1 cellular context compared by ENCODE assay signal in the genomic region with DNA sequence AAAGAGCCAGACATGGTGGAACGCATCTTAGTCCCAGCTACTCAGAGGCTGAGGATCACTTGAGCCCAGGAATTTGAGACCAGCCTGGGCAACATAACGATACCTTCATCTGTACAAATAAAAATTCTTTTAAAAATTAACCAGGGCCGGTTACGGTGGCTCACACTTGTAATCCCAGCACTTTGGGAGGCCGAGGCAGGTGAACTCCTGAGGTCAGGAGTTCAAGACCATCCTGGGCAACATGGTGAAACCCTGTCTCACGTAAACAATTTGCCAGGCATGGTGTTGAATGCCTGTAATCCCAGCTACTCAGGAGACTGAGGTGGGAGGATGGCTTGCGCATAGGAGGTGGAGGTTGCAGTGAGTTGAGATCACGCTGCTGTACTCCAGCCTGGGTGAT.
TF ChIP-seq lines count a peak whose summit lies in the region.

No MANE protein-coding gene starts in this region.

TF ChIP-seq in HepG2, 621 proteins besides CTCF, POLR2A, EP300 and RAD21 (continued from another document and continues in another):
- TF ChIP-seq, protein P1, sequence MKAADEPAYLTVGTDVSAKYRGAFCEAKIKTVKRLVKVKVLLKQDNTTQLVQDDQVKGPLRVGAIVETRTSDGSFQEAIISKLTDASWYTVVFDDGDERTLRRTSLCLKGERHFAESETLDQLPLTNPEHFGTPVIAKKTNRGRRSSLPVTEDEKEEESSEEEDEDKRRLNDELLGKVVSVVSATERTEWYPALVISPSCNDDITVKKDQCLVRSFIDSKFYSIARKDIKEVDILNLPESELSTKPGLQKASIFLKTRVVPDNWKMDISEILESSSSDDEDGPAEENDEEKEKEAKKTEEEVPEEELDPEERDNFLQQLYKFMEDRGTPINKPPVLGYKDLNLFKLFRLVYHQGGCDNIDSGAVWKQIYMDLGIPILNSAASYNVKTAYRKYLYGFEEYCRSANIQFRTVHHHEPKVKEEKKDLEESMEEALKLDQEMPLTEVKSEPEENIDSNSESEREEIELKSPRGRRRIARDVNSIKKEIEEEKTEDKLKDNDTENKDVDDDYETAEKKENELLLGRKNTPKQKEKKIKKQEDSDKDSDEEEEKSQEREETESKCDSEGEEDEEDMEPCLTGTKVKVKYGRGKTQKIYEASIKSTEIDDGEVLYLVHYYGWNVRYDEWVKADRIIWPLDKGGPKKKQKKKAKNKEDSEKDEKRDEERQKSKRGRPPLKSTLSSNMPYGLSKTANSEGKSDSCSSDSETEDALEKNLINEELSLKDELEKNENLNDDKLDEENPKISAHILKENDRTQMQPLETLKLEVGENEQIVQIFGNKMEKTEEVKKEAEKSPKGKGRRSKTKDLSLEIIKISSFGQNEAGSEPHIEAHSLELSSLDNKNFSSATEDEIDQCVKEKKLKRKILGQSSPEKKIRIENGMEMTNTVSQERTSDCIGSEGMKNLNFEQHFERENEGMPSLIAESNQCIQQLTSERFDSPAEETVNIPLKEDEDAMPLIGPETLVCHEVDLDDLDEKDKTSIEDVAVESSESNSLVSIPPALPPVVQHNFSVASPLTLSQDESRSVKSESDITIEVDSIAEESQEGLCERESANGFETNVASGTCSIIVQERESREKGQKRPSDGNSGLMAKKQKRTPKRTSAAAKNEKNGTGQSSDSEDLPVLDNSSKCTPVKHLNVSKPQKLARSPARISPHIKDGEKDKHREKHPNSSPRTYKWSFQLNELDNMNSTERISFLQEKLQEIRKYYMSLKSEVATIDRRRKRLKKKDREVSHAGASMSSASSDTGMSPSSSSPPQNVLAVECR (CRISPR knock-in tag; IDR thresholded peaks at IDR 0.05; ENCODE audit: borderline replicate concordance): no peak
- TF ChIP-seq SIX4 (CRISPR knock-in tag; IDR thresholded peaks at IDR 0.05): no peak
- TF ChIP-seq ZFAT (CRISPR knock-in tag; conservative IDR thresholded peaks at IDR 0.05): no peak
- TF ChIP-seq ONECUT2 (CRISPR knock-in tag; IDR thresholded peaks at IDR 0.05): no peak
- peak; percentile 72 for TF ChIP-seq ZMYM3 (CRISPR knock-in tag; IDR thresholded peaks at IDR 0.05)
- TF ChIP-seq NBN (conservative IDR thresholded peaks at IDR 0.05): no peak
- TF ChIP-seq SALL1 (CRISPR knock-in tag; IDR thresholded peaks at IDR 0.05): no peak
- TF ChIP-seq XBP1 (CRISPR knock-in tag; IDR thresholded peaks at IDR 0.05): no peak
- no peak for TF ChIP-seq MAZ (IDR thresholded peaks at IDR 0.05; ENCODE audit: borderline replicate concordance, low read depth, low read length)
- no peak for TF ChIP-seq MAZ (CRISPR knock-in tag; IDR thresholded peaks at IDR 0.05; ENCODE audit: low read depth)
- TF ChIP-seq POGZ (CRISPR knock-in tag; IDR thresholded peaks at IDR 0.05): peak; percentile 54
- TF ChIP-seq RXRA (CRISPR knock-in tag; IDR thresholded peaks at IDR 0.05): peak; percentile 54; the same call in 1 of the 2 replicates
- no peak for TF ChIP-seq LCORL (IDR thresholded peaks at IDR 0.05)
- TF ChIP-seq LCORL (CRISPR knock-in tag; IDR thresholded peaks at IDR 0.05): no peak
- TF ChIP-seq, protein P2, sequence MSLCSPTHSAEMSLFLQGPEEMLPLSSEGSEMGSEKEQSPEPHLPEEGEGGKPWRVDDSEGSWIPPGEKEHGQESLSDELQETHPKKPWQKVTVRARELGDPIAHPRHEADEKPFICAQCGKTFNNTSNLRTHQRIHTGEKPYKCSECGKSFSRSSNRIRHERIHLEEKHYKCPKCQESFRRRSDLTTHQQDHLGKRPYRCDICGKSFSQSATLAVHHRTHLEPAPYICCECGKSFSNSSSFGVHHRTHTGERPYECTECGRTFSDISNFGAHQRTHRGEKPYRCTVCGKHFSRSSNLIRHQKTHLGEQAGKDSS (CRISPR knock-in tag; IDR thresholded peaks at IDR 0.05; ENCODE audit: borderline replicate concordance, low read depth): no peak
- TF ChIP-seq ZNF354B (CRISPR knock-in tag; IDR thresholded peaks at IDR 0.05): no peak
- TF ChIP-seq ZNF253 (CRISPR knock-in tag; IDR thresholded peaks at IDR 0.05; ENCODE audit: borderline replicate concordance): no peak
- TF ChIP-seq ZNF615 (CRISPR knock-in tag; IDR thresholded peaks at IDR 0.05; ENCODE audit: borderline replicate concordance): no peak
- TF ChIP-seq HMG20A (CRISPR knock-in tag; IDR thresholded peaks at IDR 0.05; ENCODE audit: borderline replicate concordance): no peak
- TF ChIP-seq, protein P3, sequence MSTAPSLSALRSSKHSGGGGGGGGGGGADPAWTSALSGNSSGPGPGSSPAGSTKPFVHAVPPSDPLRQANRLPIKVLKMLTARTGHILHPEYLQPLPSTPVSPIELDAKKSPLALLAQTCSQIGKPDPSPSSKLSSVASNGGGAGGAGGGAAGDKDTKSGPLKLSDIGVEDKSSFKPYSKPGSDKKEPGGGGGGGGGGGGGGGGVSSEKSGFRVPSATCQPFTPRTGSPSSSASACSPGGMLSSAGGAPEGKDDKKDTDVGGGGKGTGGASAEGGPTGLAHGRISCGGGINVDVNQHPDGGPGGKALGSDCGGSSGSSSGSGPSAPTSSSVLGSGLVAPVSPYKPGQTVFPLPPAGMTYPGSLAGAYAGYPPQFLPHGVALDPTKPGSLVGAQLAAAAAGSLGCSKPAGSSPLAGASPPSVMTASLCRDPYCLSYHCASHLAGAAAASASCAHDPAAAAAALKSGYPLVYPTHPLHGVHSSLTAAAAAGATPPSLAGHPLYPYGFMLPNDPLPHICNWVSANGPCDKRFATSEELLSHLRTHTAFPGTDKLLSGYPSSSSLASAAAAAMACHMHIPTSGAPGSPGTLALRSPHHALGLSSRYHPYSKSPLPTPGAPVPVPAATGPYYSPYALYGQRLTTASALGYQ (CRISPR knock-in tag; IDR thresholded peaks at IDR 0.05): no peak
- no peak for TF ChIP-seq DNMT1 (CRISPR knock-in tag; IDR thresholded peaks at IDR 0.05)
- no peak for TF ChIP-seq HDAC6 (IDR thresholded peaks at IDR 0.05; ENCODE audit: low read depth, low read length)
- TF ChIP-seq, protein P4, sequence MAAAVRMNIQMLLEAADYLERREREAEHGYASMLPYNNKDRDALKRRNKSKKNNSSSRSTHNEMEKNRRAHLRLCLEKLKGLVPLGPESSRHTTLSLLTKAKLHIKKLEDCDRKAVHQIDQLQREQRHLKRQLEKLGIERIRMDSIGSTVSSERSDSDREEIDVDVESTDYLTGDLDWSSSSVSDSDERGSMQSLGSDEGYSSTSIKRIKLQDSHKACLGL (CRISPR knock-in tag; IDR thresholded peaks at IDR 0.05): no peak
- peak; percentile 54; the same call in 1 of the 2 replicates for TF ChIP-seq ZNF580 (CRISPR knock-in tag; IDR thresholded peaks at IDR 0.05; ENCODE audit: borderline replicate concordance, low read depth)
- TF ChIP-seq TCF7 (IDR thresholded peaks at IDR 0.05; ENCODE audit: low read depth): no peak
- no peak for TF ChIP-seq MYPOP (CRISPR knock-in tag; IDR thresholded peaks at IDR 0.05)
- no peak for TF ChIP-seq ZNF557 (CRISPR knock-in tag; IDR thresholded peaks at IDR 0.05)
- TF ChIP-seq SP2 (CRISPR knock-in tag; IDR thresholded peaks at IDR 0.05): no peak
- TF ChIP-seq SOX6 (IDR thresholded peaks at IDR 0.05): no peak
- 0 out of 2 replicates have a peak, but pooled peaks have one; percentile 19 for TF ChIP-seq SOX6 (CRISPR knock-in tag; IDR thresholded peaks at IDR 0.05)
- TF ChIP-seq HMGXB4 (CRISPR knock-in tag; IDR thresholded peaks at IDR 0.05; ENCODE audit: borderline replicate concordance in 1 of 2, low read depth in 1 of 2): no peak
- TF ChIP-seq ZNF780A (CRISPR knock-in tag; IDR thresholded peaks at IDR 0.05): no peak
- peak; percentile 14; the same call in 1 of the 2 replicates for TF ChIP-seq HNF4A (CRISPR knock-in tag; IDR thresholded peaks at IDR 0.05)
- TF ChIP-seq ATM (IDR thresholded peaks at IDR 0.05; ENCODE audit: borderline replicate concordance): no peak
- TF ChIP-seq PITX1 (CRISPR knock-in tag; IDR thresholded peaks at IDR 0.05): no peak
- TF ChIP-seq ARNT (IDR thresholded peaks at IDR 0.05): no peak
- TF ChIP-seq, protein P5, sequence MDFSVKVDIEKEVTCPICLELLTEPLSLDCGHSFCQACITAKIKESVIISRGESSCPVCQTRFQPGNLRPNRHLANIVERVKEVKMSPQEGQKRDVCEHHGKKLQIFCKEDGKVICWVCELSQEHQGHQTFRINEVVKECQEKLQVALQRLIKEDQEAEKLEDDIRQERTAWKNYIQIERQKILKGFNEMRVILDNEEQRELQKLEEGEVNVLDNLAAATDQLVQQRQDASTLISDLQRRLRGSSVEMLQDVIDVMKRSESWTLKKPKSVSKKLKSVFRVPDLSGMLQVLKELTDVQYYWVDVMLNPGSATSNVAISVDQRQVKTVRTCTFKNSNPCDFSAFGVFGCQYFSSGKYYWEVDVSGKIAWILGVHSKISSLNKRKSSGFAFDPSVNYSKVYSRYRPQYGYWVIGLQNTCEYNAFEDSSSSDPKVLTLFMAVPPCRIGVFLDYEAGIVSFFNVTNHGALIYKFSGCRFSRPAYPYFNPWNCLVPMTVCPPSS (IDR thresholded peaks at IDR 0.05): no peak
- no peak for TF ChIP-seq NFE2L2 (IDR thresholded peaks at IDR 0.05; ENCODE audit: low read length)
- peak; percentile 66; the same call in 1 of the 2 replicates for TF ChIP-seq KDM1A (CRISPR knock-in tag; IDR thresholded peaks at IDR 0.05)
- TF ChIP-seq MXD4 (CRISPR knock-in tag; IDR thresholded peaks at IDR 0.05): no peak
- TF ChIP-seq, protein P6, sequence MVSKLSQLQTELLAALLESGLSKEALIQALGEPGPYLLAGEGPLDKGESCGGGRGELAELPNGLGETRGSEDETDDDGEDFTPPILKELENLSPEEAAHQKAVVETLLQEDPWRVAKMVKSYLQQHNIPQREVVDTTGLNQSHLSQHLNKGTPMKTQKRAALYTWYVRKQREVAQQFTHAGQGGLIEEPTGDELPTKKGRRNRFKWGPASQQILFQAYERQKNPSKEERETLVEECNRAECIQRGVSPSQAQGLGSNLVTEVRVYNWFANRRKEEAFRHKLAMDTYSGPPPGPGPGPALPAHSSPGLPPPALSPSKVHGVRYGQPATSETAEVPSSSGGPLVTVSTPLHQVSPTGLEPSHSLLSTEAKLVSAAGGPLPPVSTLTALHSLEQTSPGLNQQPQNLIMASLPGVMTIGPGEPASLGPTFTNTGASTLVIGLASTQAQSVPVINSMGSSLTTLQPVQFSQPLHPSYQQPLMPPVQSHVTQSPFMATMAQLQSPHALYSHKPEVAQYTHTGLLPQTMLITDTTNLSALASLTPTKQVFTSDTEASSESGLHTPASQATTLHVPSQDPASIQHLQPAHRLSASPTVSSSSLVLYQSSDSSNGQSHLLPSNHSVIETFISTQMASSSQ (IDR thresholded peaks at IDR 0.05; ENCODE audit: low read depth): peak; percentile 68
- TF ChIP-seq, protein P6 (CRISPR knock-in tag; IDR thresholded peaks at IDR 0.05; ENCODE audit: borderline replicate concordance): no peak; the same call in 1 of the 2 replicates
- TF ChIP-seq ZNF614 (CRISPR knock-in tag; IDR thresholded peaks at IDR 0.05; ENCODE audit: borderline replicate concordance): no peak
- no peak for TF ChIP-seq DR1 (CRISPR knock-in tag; IDR thresholded peaks at IDR 0.05)
- TF ChIP-seq SMAD9 (CRISPR knock-in tag; IDR thresholded peaks at IDR 0.05): no peak
- TF ChIP-seq SRSF9 (IDR thresholded peaks at IDR 0.05; ENCODE audit: borderline replicate concordance, insufficient read depth, low read depth, low read length, poor library complexity, severe bottlenecking): no peak
- no peak for TF ChIP-seq ZNF713 (CRISPR knock-in tag; IDR thresholded peaks at IDR 0.05)
- TF ChIP-seq ZNF746 (CRISPR knock-in tag; IDR thresholded peaks at IDR 0.05): no peak
- TF ChIP-seq, protein P7, sequence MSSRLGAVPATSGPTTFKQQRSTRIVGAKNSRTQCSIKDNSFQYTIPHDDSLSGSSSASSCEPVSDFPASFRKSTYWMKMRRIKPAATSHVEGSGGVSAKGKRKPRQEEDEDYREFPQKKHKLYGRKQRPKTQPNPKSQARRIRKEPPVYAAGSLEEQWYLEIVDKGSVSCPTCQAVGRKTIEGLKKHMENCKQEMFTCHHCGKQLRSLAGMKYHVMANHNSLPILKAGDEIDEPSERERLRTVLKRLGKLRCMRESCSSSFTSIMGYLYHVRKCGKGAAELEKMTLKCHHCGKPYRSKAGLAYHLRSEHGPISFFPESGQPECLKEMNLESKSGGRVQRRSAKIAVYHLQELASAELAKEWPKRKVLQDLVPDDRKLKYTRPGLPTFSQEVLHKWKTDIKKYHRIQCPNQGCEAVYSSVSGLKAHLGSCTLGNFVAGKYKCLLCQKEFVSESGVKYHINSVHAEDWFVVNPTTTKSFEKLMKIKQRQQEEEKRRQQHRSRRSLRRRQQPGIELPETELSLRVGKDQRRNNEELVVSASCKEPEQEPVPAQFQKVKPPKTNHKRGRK (CRISPR knock-in tag; IDR thresholded peaks at IDR 0.05): no peak
- TF ChIP-seq FOXA3 (CRISPR knock-in tag; IDR thresholded peaks at IDR 0.05): no peak
- no peak for TF ChIP-seq ZNF441 (CRISPR knock-in tag; IDR thresholded peaks at IDR 0.05; ENCODE audit: borderline replicate concordance)
